In the genomic region with DNA sequence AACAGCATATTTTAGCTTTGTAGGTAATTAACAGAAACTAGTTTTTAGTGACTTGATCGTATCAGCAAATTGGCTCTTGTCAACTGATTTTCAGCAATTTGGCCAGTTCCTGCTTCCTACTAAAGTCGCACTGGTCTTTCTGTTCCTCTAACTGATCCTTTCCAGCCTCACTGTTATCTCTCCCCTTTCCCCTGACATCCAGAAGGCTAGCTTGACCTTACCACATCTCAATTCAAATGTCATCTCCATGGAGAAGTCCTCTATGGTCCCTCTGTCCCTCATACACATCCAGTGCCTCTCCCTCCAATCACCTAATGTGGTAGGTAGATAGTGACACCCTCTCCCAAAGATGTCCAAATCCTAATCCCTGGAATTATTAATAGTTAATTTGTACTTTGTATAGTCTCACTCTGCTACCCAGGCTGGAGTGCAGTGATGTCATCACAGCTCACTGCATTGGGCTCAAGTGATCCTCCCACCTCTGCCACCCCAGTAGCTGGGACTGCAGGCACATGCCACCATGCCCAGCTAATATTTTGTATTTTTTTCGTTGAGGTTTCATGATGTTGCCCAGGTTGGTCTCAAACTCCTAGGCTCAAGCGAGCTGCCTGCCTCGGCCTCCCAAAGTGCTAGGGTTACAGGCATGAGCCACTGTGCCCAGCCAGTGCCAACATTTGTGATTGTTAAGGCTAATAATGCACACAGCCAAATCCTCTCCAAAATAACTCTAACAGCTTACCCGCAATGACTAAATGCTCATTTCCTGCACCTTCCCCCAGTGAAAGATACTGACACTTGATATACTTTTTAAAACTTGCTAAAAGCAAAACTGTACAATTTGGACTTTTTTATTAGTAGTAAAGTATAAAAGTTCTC, we compare ENCODE assay signal across 17 cellular contexts. TPM values are rescaled to one million over a fixed set of nuclear protein-coding genes. Genes with fewer than 3 reads are reported as not detected.
DNase-seq lines count a peak whose midpoint lies in the region; ATAC-seq, FAIRE-seq and TF ChIP-seq lines count a peak whose summit lies in the region.
"Had no signal": no experiment of that assay in that cellular context is flagged by ENCODE, and none has a peak within 500 bp of the region (broad histone marks: within the 10 kb centered on the region; RNA-seq: fewer than 3 reads in every experiment).

No MANE protein-coding gene starts in this region.

- TF ChIP-seq RAD21 in GM12878 (IDR thresholded peaks at IDR 0.05; ENCODE audit: insufficient read depth, low read depth, low read length): no peak

- FAIRE-seq in GM12878 (lab: Jason Lieb, UNC): peak; percentile 89

- no peaks in the 10 kb centered on the region for H3K27me3 Mint-ChIP-seq in CD4-positive, CD25-positive, alpha-beta regulatory T cell

- no peaks in the 10 kb centered on the region for H3K9me3 ChIP-seq in CD4-positive, CD25-positive, alpha-beta regulatory T cell (ENCODE audit: control insufficient read depth in 2 of 2, low read length in 2 of 2)
- H3K9me3 ChIP-seq in GM12878 (replicated peaks; ENCODE audit: control insufficient read depth, insufficient read depth, low read length): no peaks in the 10 kb centered on the region
- H3K9me3 ChIP-seq: SJSA1, stomach had no signal

- BruUV-seq in GM12878 (replicated peaks; lab: Mats Ljungman, UMichigan): no TSS peak

- H3K36me3 ChIP-seq in CD4-positive, CD25-positive, alpha-beta regulatory T cell (ENCODE audit: control insufficient read depth, insufficient read depth, low read length): no peaks in the 10 kb centered on the region
- H3K36me3 ChIP-seq in GM12878 (ENCODE audit: control insufficient read depth in 2 of 2, insufficient read depth in 2 of 2, low read length in 1 of 2): no peaks in the 10 kb centered on the region
- H3K36me3 ChIP-seq: SJSA1, stomach had no signal

- peaks cover 14% of the 10 kb centered on the region for H3K4me1 ChIP-seq in CD4-positive, CD25-positive, alpha-beta regulatory T cell (ENCODE audit: control insufficient read depth, insufficient read depth, low read length, poor library complexity, severe bottlenecking)
- peaks cover 11% of the 10 kb centered on the region for H3K4me1 ChIP-seq in GM12878 (ENCODE audit: control insufficient read depth, insufficient read depth, low read length)
- H3K4me1 ChIP-seq: parathyroid adenoma, SJSA1 had no signal

- no peaks in the 10 kb centered on the region; the same call in 1 of the 2 replicates for H3K79me2 ChIP-seq in GM12878 (ENCODE audit: control insufficient read depth, insufficient read depth, low read length)
- H3K79me2 ChIP-seq: parathyroid adenoma had no signal

- peak overlapping the region; percentile 39 for H3K4me3 ChIP-seq in CD4-positive, CD25-positive, alpha-beta regulatory T cell (ENCODE audit: low read depth, low read length)
- H3K4me3 ChIP-seq in GM12878: no peak overlapping the region
- H3K4me3 ChIP-seq: SJSA1, stomach had no signal

- SMC1A ChIA-PET in GM12878 (lab: Charles Lee; ENCODE audit: uncharacterized antibody, unreplicated experiment): interaction anchor here (0.8 to 2.5 kb wide), 6 partner anchors 12 to 367 kb away, joined by 3 to 13 read pairs (median 4); no protein-coding TSS in a partner anchor

- peak overlapping the region; percentile 54 for H3K4me2 ChIP-seq in GM12878 (ENCODE audit: control insufficient read depth, insufficient read depth)

- H3K27ac ChIP-seq in CD4-positive, CD25-positive, alpha-beta regulatory T cell (ENCODE audit: insufficient read depth, low read length, poor library complexity, severe bottlenecking): peak overlapping the region; percentile 54
- H3K27ac ChIP-seq in GM12878 (ENCODE audit: control insufficient read depth, insufficient read depth): peak overlapping the region; percentile 61
- H3K27ac ChIP-seq: HL-60, parathyroid adenoma, SJSA1 had no signal

- H3K9ac ChIP-seq in GM12878 (ENCODE audit: control insufficient read depth, insufficient read depth, low read length): peak overlapping the region; percentile 15; the same call in 1 of the 2 replicates
- H3K9ac ChIP-seq: parathyroid adenoma had no signal

- no peaks in the 10 kb centered on the region for H3K36me3 Mint-ChIP-seq in CD4-positive, CD25-positive, alpha-beta regulatory T cell

- peak; percentile 77 to 79 for ATAC-seq in CD4-positive, CD25-positive, alpha-beta regulatory T cell (ENCODE audit: low read depth in 2 of 2)
- ATAC-seq in GM18498 (IDR thresholded peaks at IDR 0.05; ENCODE audit: unreplicated experiment): peak; percentile 62
- ATAC-seq in GM12878: peak; percentile 83
- ATAC-seq in HG03457 (IDR thresholded peaks at IDR 0.05; ENCODE audit: unreplicated experiment): no peak

- in situ Hi-C loops in GM12878 (cut with MboI): no loop called here

- POLR2A ChIA-PET in GM12878 (lab: Charles Lee): interaction anchor here (0.6 kb wide), 2 partner anchors 12 kb away, joined by 3 read pairs; no protein-coding TSS in a partner anchor

- TF ChIP-seq CTCF in GM12878 (IDR thresholded peaks at IDR 0.05 in 2 of 3, conservative IDR thresholded peaks at IDR 0.05 in 1 of 3; ENCODE audit: control insufficient read depth in 2 of 3, extremely low read depth in 1 of 3, insufficient read depth in 1 of 3, low read depth in 3 of 3, low read length in 3 of 3): no peak

- intact Hi-C loops in GM12878 (cut with micrococcal nuclease; ENCODE audit: unreplicated experiment): no loop called here

- TF ChIP-seq EP300 in GM12878 (IDR thresholded peaks at IDR 0.05; ENCODE audit: borderline replicate concordance in 1 of 2, control insufficient read depth in 1 of 2, low read depth in 2 of 2, low read length in 2 of 2): no peak

- RAD21 ChIA-PET in GM12878 (lab: Charles Lee; ENCODE audit: unreplicated experiment): interaction anchor here (1.7 kb wide), 1 partner anchor 18 kb away, joined by 9 read pairs; no protein-coding TSS in a partner anchor

- peak overlapping the region in 2 of 4 donors; percentile 56 to 65 for H3K4me3 Mint-ChIP-seq in CD4-positive, CD25-positive, alpha-beta regulatory T cell

- no peaks in the 10 kb centered on the region for H4K20me1 ChIP-seq in GM12878 (ENCODE audit: control insufficient read depth, insufficient read depth)

- WGBS in GM12878 (ENCODE audit: insufficient coverage, insufficient replicate concordance, low lambda C conversion rate, missing lambda C conversion rate): 54% methylated on average over 6 of the region's 6 CpGs

- DNase-seq in CD4-positive, CD25-positive, alpha-beta regulatory T cell: peak in 2 of 3 donors; percentile 15 to 66
- DNase-seq in Kasumi-1 (lab: John Stamatoyannopoulos, UW): peak; percentile 10 to 45
- no peak for DNase-seq in GM12878 (ENCODE audit: low read depth, low spot score)
- no peak for DNase-seq in NCI-H524 treated with DMSO at 0.1 percent for 48 hours (lab: John Stamatoyannopoulos, UW)
- DNase-seq in stimulated activated CD4-positive, alpha-beta T cell treated with anti-CD3 and anti-CD28 coated beads, Interleukin-1b, Interleukin-23, amount 100 ng/mL, for 48 hours: no peak
- DNase-seq in NCI-H82 (lab: John Stamatoyannopoulos, UW): no peak
- DNase-seq: COR-L47; head of caudate nucleus; NCI-H1105 treated with DMSO at 0.1 percent for 48 hours; NCI-H69; stimulated activated CD4-positive, alpha-beta T cell treated with anti-CD3 and anti-CD28 coated beads, Interleukin-2, amount 100 ng/mL, for 48 hours; stomach had no signal

- no peaks in the 10 kb centered on the region for H3K9me3 Mint-ChIP-seq in CD4-positive, CD25-positive, alpha-beta regulatory T cell

- peak overlapping the region; percentile 86 to 97 (median 90) for H3K27ac Mint-ChIP-seq in CD4-positive, CD25-positive, alpha-beta regulatory T cell

- no peak overlapping the region for H2AFZ ChIP-seq in GM12878 (ENCODE audit: control insufficient read depth, low read depth, low read length)
- H2AFZ ChIP-seq: parathyroid adenoma had no signal

- CTCF ChIA-PET in GM12878 (lab: Yijun Ruan, JAX): interaction anchor here (0.8 to 2.7 kb wide), 3 partner anchors 11 to 135 kb away, joined by 3 to 18 read pairs (median 3); no protein-coding TSS in a partner anchor

- H3K27me3 ChIP-seq in CD4-positive, CD25-positive, alpha-beta regulatory T cell (ENCODE audit: control insufficient read depth, insufficient read depth, low read length): no peaks in the 10 kb centered on the region
- H3K27me3 ChIP-seq in GM12878 (replicated peaks in 1 of 2; ENCODE audit: control insufficient read depth in 2 of 2, insufficient read depth in 2 of 2, low read length in 1 of 2): no peaks in the 10 kb centered on the region
- H3K27me3 ChIP-seq: SJSA1, stomach had no signal

- H3K4me1 Mint-ChIP-seq in CD4-positive, CD25-positive, alpha-beta regulatory T cell: peaks cover 18 to 44% (median 28%) of the 10 kb centered on the region in 4 donors

- no peak for TF ChIP-seq POLR2A in GM12878 (IDR thresholded peaks at IDR 0.05; ENCODE audit: low read depth, low read length)

RNA-seq across cellular contexts. Expression of gene PSTPIP2, which starts 16.9 kb away (rescaled TPM):
- 14.3 TPM for total RNA-seq in CD4-positive, CD25-positive, alpha-beta regulatory T cell
- 10 to 100 TPM; 10.3 to 16.1 (median 11.9) TPM for polyA plus RNA-seq in CD4-positive, CD25-positive, alpha-beta regulatory T cell
- total RNA-seq in GM12878 (2013; cell fraction: nucleolus; rRNA removed): 0.92 and 1.2 TPM in 2 replicates
- total RNA-seq in GM12878 (2014; rRNA removed) (23.0 and 23.6 TPM in 2 replicates), GM12878 (2014; rRNA removed; fragmentation: Illumina TruSeq; extraction: Trizol) (27.0 and 28.8 TPM in 2 replicates), GM12878 (2021) (21.2 and 23.5 TPM in 2 replicates)
- polyA plus RNA-seq in GM12878 (2011; ENCODE audit: low read depth): 9.9 TPM
- polyA plus RNA-seq in GM12878 (2011; rRNA removed) (0.69 and 0.82 TPM in 2 replicates), GM12878 (2014; fragmentation: Illumina TruSeq; extraction: Trizol) (38.4 and 44.3 TPM in 2 replicates), GM12878 (2014; fragmentation: Nextera tagmentation; extraction: Ambion mirVana) (10 to 100 TPM; 12.6 to 15.5 TPM), GM12878 (2014; rRNA removed) (24.6 and 30.5 TPM in 2 replicates), GM12878 (2016; fragmentation: Nextera tagmentation; extraction: Ambion mirVana) (10 to 100 TPM; 26.5 to 28.9 TPM)
- polyA plus RNA-seq in GM12878 (2011; cell fraction: cytosol; rRNA removed): 0.36 and 0.45 TPM in 2 replicates
- 0.27 and 0.70 TPM in 2 replicates for polyA plus RNA-seq in GM12878 (2011; cell fraction: nucleus; rRNA removed)
- 13.0 and 14.7 TPM in 2 replicates for polyA plus RNA-seq in GM12878 (2012)
- polyA minus RNA-seq in GM12878 (2011; rRNA and poly(A)+ RNA removed): 0.15 and 0.29 TPM in 2 replicates
- polyA minus RNA-seq in GM12878 (2011; cell fraction: cytosol; rRNA and poly(A)+ RNA removed): 0.42 TPM in 1 of 2 replicates, not detected in the other
- 0.12 and 0.29 TPM in 2 replicates for polyA minus RNA-seq in GM12878 (2011; cell fraction: nucleus; rRNA and poly(A)+ RNA removed)

RNA-seq across cellular contexts. Expression of gene ATP5F1A, which starts 42.9 kb away (rescaled TPM):
- 171 TPM for total RNA-seq in CD4-positive, CD25-positive, alpha-beta regulatory T cell
- 100 to 1,000 TPM; 553 to 620 (median 576) TPM for polyA plus RNA-seq in CD4-positive, CD25-positive, alpha-beta regulatory T cell
- total RNA-seq in GM12878 (2013; cell fraction: nucleolus; rRNA removed): 245 and 272 TPM in 2 replicates
- total RNA-seq in GM12878 (2014; rRNA removed): 628 and 706 TPM in 2 replicates
- total RNA-seq in GM12878 (2014; rRNA removed; fragmentation: Illumina TruSeq; extraction: Trizol): 638 and 668 TPM in 2 replicates
- total RNA-seq in GM12878 (2021): 584 and 592 TPM in 2 replicates
- polyA plus RNA-seq in GM12878 (2011; ENCODE audit: low read depth): 366 TPM
- 779 and 780 TPM in 2 replicates for polyA plus RNA-seq in GM12878 (2011; rRNA removed)
- 859 and 991 TPM in 2 replicates for polyA plus RNA-seq in GM12878 (2011; cell fraction: cytosol; rRNA removed)
- 432 and 642 TPM in 2 replicates for polyA plus RNA-seq in GM12878 (2011; cell fraction: nucleus; rRNA removed)
- 352 and 442 TPM in 2 replicates for polyA plus RNA-seq in GM12878 (2012)
- 631 and 687 TPM in 2 replicates for polyA plus RNA-seq in GM12878 (2014; fragmentation: Illumina TruSeq; extraction: Trizol)
- polyA plus RNA-seq in GM12878 (2014; fragmentation: Nextera tagmentation; extraction: Ambion mirVana): 1,000 to 10,000 TPM in 1 of 2 experiments, 100 to 1,000 TPM in 1; 863 to 1,161 TPM
- polyA plus RNA-seq in GM12878 (2014; rRNA removed): 483 and 626 TPM in 2 replicates
- polyA plus RNA-seq in GM12878 (2016; fragmentation: Nextera tagmentation; extraction: Ambion mirVana): 100 to 1,000 TPM; 815 to 828 TPM
- 930 and 952 TPM in 2 replicates for polyA minus RNA-seq in GM12878 (2011; rRNA and poly(A)+ RNA removed)
- polyA minus RNA-seq in GM12878 (2011; cell fraction: cytosol; rRNA and poly(A)+ RNA removed): 255 and 313 TPM in 2 replicates
- 87.5 and 150 TPM in 2 replicates for polyA minus RNA-seq in GM12878 (2011; cell fraction: nucleus; rRNA and poly(A)+ RNA removed)

RNA-seq across cellular contexts. Expression of gene HAUS1, which starts 49.0 kb away (rescaled TPM):
- 21.3 TPM for total RNA-seq in CD4-positive, CD25-positive, alpha-beta regulatory T cell
- polyA plus RNA-seq in CD4-positive, CD25-positive, alpha-beta regulatory T cell: 10 to 100 TPM; 51.2 to 72.1 (median 58.7) TPM
- total RNA-seq in GM12878 (2013; cell fraction: nucleolus; rRNA removed): 5.8 and 10.9 TPM in 2 replicates
- total RNA-seq in GM12878 (2014; rRNA removed): 41.2 and 56.0 TPM in 2 replicates
- total RNA-seq in GM12878 (2014; rRNA removed; fragmentation: Illumina TruSeq; extraction: Trizol): 75.1 and 79.6 TPM in 2 replicates
- 52.4 and 58.7 TPM in 2 replicates for total RNA-seq in GM12878 (2021)
- polyA plus RNA-seq in GM12878 (2011; ENCODE audit: low read depth): 30.4 TPM
- polyA plus RNA-seq in GM12878 (2011; rRNA removed): 85.5 and 142 TPM in 2 replicates
- polyA plus RNA-seq in GM12878 (2011; cell fraction: cytosol; rRNA removed): 34.6 and 41.4 TPM in 2 replicates
- polyA plus RNA-seq in GM12878 (2011; cell fraction: nucleus; rRNA removed): 21.8 and 23.1 TPM in 2 replicates
- polyA plus RNA-seq in GM12878 (2012): 35.7 and 37.6 TPM in 2 replicates
- 98.3 and 102 TPM in 2 replicates for polyA plus RNA-seq in GM12878 (2014; fragmentation: Illumina TruSeq; extraction: Trizol)
- 100 to 1,000 TPM; 173 to 182 TPM for polyA plus RNA-seq in GM12878 (2014; fragmentation: Nextera tagmentation; extraction: Ambion mirVana)
- polyA plus RNA-seq in GM12878 (2014; rRNA removed): 44.7 and 54.6 TPM in 2 replicates
- polyA plus RNA-seq in GM12878 (2016; fragmentation: Nextera tagmentation; extraction: Ambion mirVana): 100 to 1,000 TPM; 106 to 119 TPM
- 14.2 and 18.6 TPM in 2 replicates for polyA minus RNA-seq in GM12878 (2011; rRNA and poly(A)+ RNA removed)
- polyA minus RNA-seq in GM12878 (2011; cell fraction: cytosol; rRNA and poly(A)+ RNA removed): 17.8 and 24.2 TPM in 2 replicates
- 5.2 and 6.0 TPM in 2 replicates for polyA minus RNA-seq in GM12878 (2011; cell fraction: nucleus; rRNA and poly(A)+ RNA removed)

Comparison
In these comparisons a context has a peak if more than half of its experiments do, and no peak if none do; other contexts are left out.
1. DNase-seq: peak in CD4-positive, CD25-positive, alpha-beta regulatory T cell (2 of 3) and Kasumi-1 (2 of 2); none in GM12878 (single experiment), NCI-H524 treated with DMSO at 0.1 percent for 48 hours (single experiment), stimulated activated CD4-positive, alpha-beta T cell treated with anti-CD3 and anti-CD28 coated beads, Interleukin-1b, Interleukin-23, amount 100 ng/mL, for 48 hours (single experiment) and NCI-H82 (single experiment).